ENCODE assay signal across 8 cellular contexts in the genomic region with DNA sequence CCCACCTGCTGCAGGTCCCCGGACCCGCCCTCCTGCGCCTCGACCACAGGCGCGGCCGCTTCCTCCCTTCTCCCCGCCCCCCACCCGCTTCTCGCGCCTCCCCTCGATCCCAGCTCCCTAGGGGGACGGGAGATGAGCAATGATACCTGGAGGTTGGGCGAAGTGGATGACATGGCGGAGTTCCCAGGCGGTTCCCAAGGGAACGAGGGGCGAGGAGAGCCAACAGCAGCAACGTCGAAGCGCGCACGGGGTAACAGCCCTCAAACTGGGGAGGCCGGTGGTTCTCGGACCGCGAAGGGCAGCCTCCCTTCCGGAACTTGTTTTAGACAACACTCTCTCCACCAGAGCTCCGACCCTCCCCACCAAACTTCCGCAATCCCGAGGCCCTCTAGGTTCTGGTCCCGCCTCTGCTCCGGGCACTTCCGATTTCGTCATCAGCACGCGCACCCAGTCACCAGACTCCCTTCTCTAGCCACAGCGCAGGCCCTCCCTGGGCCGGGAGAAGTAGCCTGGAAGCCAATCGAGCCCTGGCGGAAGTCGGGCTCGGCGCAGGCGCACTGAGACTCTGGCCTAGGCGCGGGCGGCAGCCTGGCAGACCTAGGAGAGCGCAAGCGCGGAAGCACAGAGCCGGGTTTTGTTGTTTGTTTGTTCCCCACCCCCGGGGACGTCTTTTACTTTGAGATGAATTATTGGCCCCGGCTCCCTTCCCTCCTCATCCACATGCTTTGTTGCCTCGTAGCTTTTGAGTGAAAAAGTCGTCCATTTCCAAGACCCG. TPM values are rescaled to one million over a fixed set of nuclear protein-coding genes. Genes with fewer than 3 reads are reported as not detected.
DNase-seq lines count a peak whose midpoint lies in the region; ATAC-seq and TF ChIP-seq lines count a peak whose summit lies in the region.

A gene (minus strand): TSS at position 390 of the 775 bp plus-strand sequence. CDS start 217 bp downstream, at position 173.

- H3K9ac ChIP-seq in iPS-18a (ENCODE audit: low read length) = peak within 1 kb of the TSS; percentile 95
- peak within 1 kb of the TSS; percentile 98 for H3K9ac ChIP-seq in skeletal muscle satellite cell (ENCODE audit: low read depth, low read length)

- TF ChIP-seq CTCF in VCaP (conservative IDR thresholded peaks at IDR 0.05) (no peak; the same call in 1 of the 2 replicates), breast epithelium (IDR thresholded peaks at IDR 0.05) (peak in 2 of 3 donors; percentile 23 to 37)

- H3K4me1 ChIP-seq in breast epithelium (peaks cover 0 to 5% of the 10 kb centered on the region in 2 donors), iPS-18a (ENCODE audit: control insufficient read depth, low read depth, low read length) (no peaks in the 10 kb centered on the region), skeletal muscle satellite cell (ENCODE audit: control insufficient read depth, insufficient read depth, low read length) (peaks cover 14% of the 10 kb centered on the region)

- no peaks in the 10 kb centered on the region for H3K27me3 ChIP-seq in breast epithelium
- no peaks in the 10 kb centered on the region for H3K27me3 ChIP-seq in iPS-18a (ENCODE audit: control insufficient read depth, insufficient read depth, low read length)
- H3K27me3 ChIP-seq in skeletal muscle satellite cell (ENCODE audit: control insufficient read depth, insufficient read depth, low read length) = no peaks in the 10 kb centered on the region

- ATAC-seq in GM18870 (IDR thresholded peaks at IDR 0.05; ENCODE audit: unreplicated experiment) (peak; percentile 94), HG03135 (IDR thresholded peaks at IDR 0.05; ENCODE audit: unreplicated experiment) (peak; percentile 95)

- in situ Hi-C loops in ACHN (cut with HindIII; ENCODE audit: low pct_ligation_motif_present, low pct_unique_long_range_greater_than_20kb, low sequenced_read_pairs) = no loop called here

- H3K4me3 ChIP-seq in breast epithelium = peak within 1 kb of the TSS; percentile 73 to 92 (median 82)
- peak within 1 kb of the TSS; percentile 80 for H3K4me3 ChIP-seq in iPS-18a (ENCODE audit: low read length)
- H3K4me3 ChIP-seq in skeletal muscle satellite cell (ENCODE audit: low read length) = peak within 1 kb of the TSS; percentile 96

- intact Hi-C loops in breast epithelium (cut with DNase I; ENCODE audit: low total_unique reads) = no loop called here

- H3K4me2 ChIP-seq in skeletal muscle satellite cell (ENCODE audit: low read length) = peak within 1 kb of the TSS; percentile 93

- TF ChIP-seq POLR2A in breast epithelium (IDR thresholded peaks at IDR 0.05) = peak; percentile 92

- H3K9me3 ChIP-seq in breast epithelium = no peaks in the 10 kb centered on the region
- H3K9me3 ChIP-seq in iPS-18a (ENCODE audit: control insufficient read depth, low read depth, low read length) = no peaks in the 10 kb centered on the region
- H3K9me3 ChIP-seq in skeletal muscle satellite cell (replicated peaks; ENCODE audit: low read length) = no peaks in the 10 kb centered on the region

- DNase-seq in ACHN (peak; percentile 98), NCI-H2196 treated with DMSO at 0.1 percent for 48 hours (lab: John Stamatoyannopoulos, UW; ENCODE audit: unreplicated experiment) (peak; percentile 97), breast epithelium (ENCODE audit: low spot score in 2 of 2) (peak; percentile 99)

- H3K36me3 ChIP-seq in breast epithelium (no peaks in the 10 kb centered on the region), iPS-18a (ENCODE audit: control insufficient read depth, low read depth, low read length) (peaks cover 3% of the 10 kb centered on the region), skeletal muscle satellite cell (ENCODE audit: insufficient read depth, low read length) (peaks cover 17% of the 10 kb centered on the region)

- H3K27ac ChIP-seq in VCaP (peak within 1 kb of the TSS; percentile 91), breast epithelium (peak within 1 kb of the TSS; percentile 94 to 97), iPS-18a (ENCODE audit: low read length) (peak within 1 kb of the TSS; percentile 79)

RNA-seq across cellular contexts. Expression of the gene that starts here (rescaled TPM):
- total RNA-seq in breast epithelium = 10 to 100 TPM; 34.1 to 61.5 (median 35.7) TPM
- 29.9 and 32.4 TPM in 2 replicates for total RNA-seq in skeletal muscle satellite cell (2012; rRNA removed)

Comparison
In these comparisons a context has a peak if more than half of its experiments do, and no peak if none do; other contexts are left out.
1. Peak in every context shown above with its lines: DNase-seq, ATAC-seq, H3K4me3 ChIP-seq and H3K27ac ChIP-seq.